In the genomic region with DNA sequence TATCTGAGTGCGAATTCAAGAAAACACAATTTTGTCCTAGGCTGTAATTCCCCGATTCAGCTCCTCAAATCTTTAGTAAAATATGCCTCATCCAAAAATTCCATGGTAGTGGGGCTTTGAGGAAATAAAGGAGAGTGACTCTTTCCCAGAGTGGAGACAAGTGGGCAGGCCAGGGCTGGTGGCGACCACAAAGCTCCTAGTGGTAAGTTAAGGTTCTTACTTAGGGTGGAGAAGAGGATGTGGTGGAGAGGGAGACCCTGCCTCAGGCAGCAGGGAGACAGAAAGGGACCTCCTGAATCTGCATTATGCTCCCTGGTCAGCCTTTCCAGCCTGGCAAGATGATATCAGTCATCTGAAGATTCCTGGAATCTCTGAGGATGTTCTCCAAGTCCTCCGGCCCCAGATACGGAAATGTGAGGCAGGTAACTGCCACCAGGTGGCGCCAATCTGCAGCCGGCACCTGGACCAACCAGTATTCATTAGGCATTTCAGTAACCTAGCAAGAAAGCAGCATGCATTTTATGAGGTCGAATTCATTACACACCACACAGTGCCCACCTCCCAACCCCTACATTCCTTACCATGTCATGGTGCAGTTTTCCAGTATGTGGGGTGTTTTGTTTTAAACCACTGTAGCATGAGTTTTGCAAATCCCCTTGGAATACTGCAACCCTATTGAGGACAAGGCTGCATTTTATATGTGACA, we compare ENCODE assay signal across 8 cellular contexts.
DNase-seq lines count a peak whose midpoint lies in the region; ATAC-seq and TF ChIP-seq lines count a peak whose summit lies in the region.

No MANE protein-coding gene starts in this region.

- H3K4me3 ChIP-seq in esophagus squamous epithelium (no peak overlapping the region), neural cell (ENCODE audit: low read length) (peak overlapping the region; percentile 48), transverse colon (no peak overlapping the region)

- no peaks in the 10 kb centered on the region for H3K9me3 ChIP-seq in esophagus squamous epithelium
- no peaks in the 10 kb centered on the region for H3K9me3 ChIP-seq in neural cell (ENCODE audit: low read length)
- H3K9me3 ChIP-seq in transverse colon, result no peaks in the 10 kb centered on the region

- in situ Hi-C loops in transverse colon (cut with MboI; ENCODE audit: low pct_ligation_motif_present in 1 of 4, low pct_unique_long_range_greater_than_20kb in 1 of 4, low sequenced_read_pairs in 3 of 4), result loop anchor here in 1 of 4 donors (25.0 kb wide), 1 partner anchor 347 kb away; no protein-coding TSS in a partner anchor

- TF ChIP-seq CTCF in esophagus squamous epithelium (IDR thresholded peaks at IDR 0.05) (peak; percentile 55 to 79 (median 67)), neural cell (IDR thresholded peaks at IDR 0.05; ENCODE audit: poor library complexity, severe bottlenecking) (peak; percentile 78), transverse colon (IDR thresholded peaks at IDR 0.05) (peak; percentile 58 to 84 (median 70))

- H3K27me3 ChIP-seq in esophagus squamous epithelium, result no peaks in the 10 kb centered on the region
- no peaks in the 10 kb centered on the region for H3K27me3 ChIP-seq in neural cell (ENCODE audit: insufficient read depth, low read depth, low read length)
- no peaks in the 10 kb centered on the region for H3K27me3 ChIP-seq in transverse colon

- H3K9me2 ChIP-seq in neural cell (ENCODE audit: insufficient read depth, low read length), result no peaks in the 10 kb centered on the region

- peak; percentile 84 for ATAC-seq in HG02973 (IDR thresholded peaks at IDR 0.05; ENCODE audit: unreplicated experiment)

- H3K4me1 ChIP-seq in esophagus squamous epithelium (no peaks in the 10 kb centered on the region), transverse colon (no peaks in the 10 kb centered on the region)

- no peaks in the 10 kb centered on the region for H3K36me3 ChIP-seq in esophagus squamous epithelium
- no peaks in the 10 kb centered on the region for H3K36me3 ChIP-seq in neural cell (ENCODE audit: insufficient read depth, low read length)
- H3K36me3 ChIP-seq in transverse colon, result no peaks in the 10 kb centered on the region

- WGBS in esophagus squamous epithelium, 2 donors, result 49 to 65% methylated on average over 4 to 8 of the region's 8 CpGs
- WGBS in transverse colon (ENCODE audit: low coverage in 1 of 2), 2 donors, result 52 to 100% methylated on average over 2 to 8 of the region's 8 CpGs

- peaks cover 4% of the 10 kb centered on the region for H3F3A ChIP-seq in neural cell (ENCODE audit: insufficient read depth, low read length, poor library complexity, severe bottlenecking)

- TF ChIP-seq RAD21 in neural cell (conservative IDR thresholded peaks at IDR 0.05), result peak; percentile 69

- no peaks in the 10 kb centered on the region for H4K20me1 ChIP-seq in neural cell (ENCODE audit: insufficient read depth)

- H3K79me2 ChIP-seq in neural cell (replicated peaks; ENCODE audit: insufficient read depth, low read length), result no peaks in the 10 kb centered on the region

- no peak overlapping the region for H2AFZ ChIP-seq in neural cell (ENCODE audit: low read depth, low read length)

- peak; percentile 57 for DNase-seq in SIG-M5 treated with dmso at 0.1 percent for 504 hours (lab: John Stamatoyannopoulos, UW; ENCODE audit: unreplicated experiment)
- DNase-seq in SIG-M5 (lab: John Stamatoyannopoulos, UW), result no peak
- peak; percentile 24 to 60 for DNase-seq in NCI-H526 (lab: John Stamatoyannopoulos, UW)
- DNase-seq in activated CD8-positive, alpha-beta memory T cell treated with anti-CD3 and anti-CD28 coated beads for 24 hours, result peak; percentile 75
- DNase-seq in esophagus squamous epithelium (lab: John Stamatoyannopoulos, UW), result no peak
- peak; percentile 55 for DNase-seq in transverse colon

- intact Hi-C loops in esophagus squamous epithelium (cut with DNase I), result loop anchor here (10.0 kb wide), 1 partner anchor 340 kb away; no protein-coding TSS in a partner anchor
- intact Hi-C loops in transverse colon (cut with DNase I; ENCODE audit: low total_unique reads), result no loop called here

- TF ChIP-seq EP300 in neural cell (conservative IDR thresholded peaks at IDR 0.05; ENCODE audit: poor library complexity, severe bottlenecking) (no peak), transverse colon (IDR thresholded peaks at IDR 0.05; ENCODE audit: low read depth) (no peak)

- H3K27ac ChIP-seq in esophagus squamous epithelium (no peak overlapping the region), neural cell (ENCODE audit: low read length) (peak overlapping the region; percentile 79), transverse colon (no peak overlapping the region)

- H3K9ac ChIP-seq in neural cell (ENCODE audit: low read length), result peak overlapping the region; percentile 30

- peak overlapping the region; percentile 71 for H3K4me2 ChIP-seq in neural cell (ENCODE audit: low read length)

- no peak for TF ChIP-seq POLR2A in esophagus squamous epithelium (IDR thresholded peaks at IDR 0.05)
- no peak for TF ChIP-seq POLR2A in transverse colon (IDR thresholded peaks at IDR 0.05)

TF ChIP-seq in neural cell, 6 proteins besides CTCF, POLR2A, EP300 and RAD21:
- no peak for TF ChIP-seq MXI1 (conservative IDR thresholded peaks at IDR 0.05; ENCODE audit: poor library complexity, severe bottlenecking)
- TF ChIP-seq SMC3 (conservative IDR thresholded peaks at IDR 0.05; ENCODE audit: poor library complexity), result peak; percentile 82

Comparison
In these comparisons a context has a peak if more than half of its experiments do, and no peak if none do; other contexts are left out.
1. DNase-seq: peak in SIG-M5 treated with dmso at 0.1 percent for 504 hours (single experiment), NCI-H526 (2 of 2), activated CD8-positive, alpha-beta memory T cell treated with anti-CD3 and anti-CD28 coated beads for 24 hours (single experiment) and transverse colon (single experiment); none in SIG-M5 (single experiment) and esophagus squamous epithelium (single experiment).
2. Peak in every context shown above with its lines, with median percentiles within 50 percentile points of each other: CTCF ChIP-seq.